ENCODE assay signal across 8 cellular contexts in genomic region chr6:98833101-98834059, GRCh38.
DNase-seq lines count a peak whose midpoint lies in the region; FAIRE-seq and TF ChIP-seq lines count a peak whose summit lies in the region.

No MANE protein-coding gene starts in this region.

- H3K27ac ChIP-seq in neutrophil, result no peak overlapping the region

- no peaks in the 10 kb centered on the region for H3K9me3 ChIP-seq in neutrophil

- H3K27me3 ChIP-seq in neutrophil, result peaks cover 100% of the 10 kb centered on the region

- H3K4me1 Mint-ChIP-seq in activated T-cell treated with anti-CD3 and anti-CD28 coated beads, Interleukin-2, amount 50 U/mL, for 24 hours (ENCODE audit: low read depth), result peaks cover 50% of the 10 kb centered on the region

- no peaks in the 10 kb centered on the region for H3K36me3 Mint-ChIP-seq in activated T-cell treated with anti-CD3 and anti-CD28 coated beads, Interleukin-2, amount 50 U/mL, for 24 hours (ENCODE audit: low read depth)

- no peak for FAIRE-seq in HTR-8/SVneo (lab: Jason Lieb, UNC)

- no peaks in the 10 kb centered on the region for H3K9me3 Mint-ChIP-seq in activated T-cell treated with anti-CD3 and anti-CD28 coated beads, Interleukin-2, amount 50 U/mL, for 24 hours

- H3K4me1 ChIP-seq in neutrophil (ENCODE audit: control insufficient read depth in 1 of 2, insufficient read depth in 1 of 2, low read depth in 1 of 2, low read length in 1 of 2), result peaks cover 27 to 48% of the 10 kb centered on the region in 2 experiments

- peak overlapping the region; percentile 70 for H3K4me3 Mint-ChIP-seq in activated T-cell treated with anti-CD3 and anti-CD28 coated beads, Interleukin-2, amount 50 U/mL, for 24 hours

- H3K27ac Mint-ChIP-seq in activated T-cell treated with anti-CD3 and anti-CD28 coated beads, Interleukin-2, amount 50 U/mL, for 24 hours, result peak overlapping the region; percentile 47

- peak; percentile 47 for DNase-seq in stimulated activated CD4-positive, alpha-beta T cell treated with anti-CD3 and anti-CD28 coated beads, Interleukin-15, amount 100 ng/mL, for 24 hours
- DNase-seq in stimulated activated CD4-positive, alpha-beta T cell treated with anti-CD3 and anti-CD28 coated beads, Interleukin-4, amount 100 ng/mL, for 24 hours, result no peak
- DNase-seq in NCI-H1092 treated with DMSO at 0.1 percent for 48 hours (lab: John Stamatoyannopoulos, UW) (peak; percentile 77), globus pallidus (ENCODE audit: low spot score) (peak; percentile 84), HTR-8/SVneo (ENCODE audit: insufficient read length, low spot score) (no peak), T1000 (lab: John Stamatoyannopoulos, UW) (no peak)
- peak; percentile 61 for DNase-seq in activated T-cell treated with anti-CD3 and anti-CD28 coated beads, Interleukin-2, amount 50 U/mL, for 24 hours

- H3K27me3 Mint-ChIP-seq in activated T-cell treated with anti-CD3 and anti-CD28 coated beads, Interleukin-2, amount 50 U/mL, for 24 hours, result peaks cover 89% of the 10 kb centered on the region

- peak overlapping the region; percentile 52 to 75 for H3K4me3 ChIP-seq in neutrophil (ENCODE audit: low read depth in 1 of 2, low read length in 1 of 2)

- no peaks in the 10 kb centered on the region for H3K36me3 ChIP-seq in neutrophil

- TF ChIP-seq CTCF in neutrophil (IDR thresholded peaks at IDR 0.05), result no peak

Comparison
In these comparisons a context has a peak if more than half of its experiments do, and no peak if none do; other contexts are left out.
1. DNase-seq: peak in stimulated activated CD4-positive, alpha-beta T cell treated with anti-CD3 and anti-CD28 coated beads, Interleukin-15, amount 100 ng/mL, for 24 hours (single experiment), NCI-H1092 treated with DMSO at 0.1 percent for 48 hours (single experiment), activated T-cell treated with anti-CD3 and anti-CD28 coated beads, Interleukin-2, amount 50 U/mL, for 24 hours (single experiment) and globus pallidus (single experiment); none in stimulated activated CD4-positive, alpha-beta T cell treated with anti-CD3 and anti-CD28 coated beads, Interleukin-4, amount 100 ng/mL, for 24 hours (single experiment), HTR-8/SVneo (single experiment) and T1000 (single experiment).